1 cellular context compared by ENCODE assay signal in genomic region chr1:78758493-78758892, GRCh38.
TF ChIP-seq lines count a peak whose summit lies in the region.

No MANE protein-coding gene starts in this region.

TF ChIP-seq in H1, 55 proteins besides CTCF, POLR2A, EP300 and RAD21 (continued from another document):
- TF ChIP-seq CHD7 (IDR thresholded peaks at IDR 0.05; ENCODE audit: insufficient replicate concordance, low read length) (no peak), CBX8 (IDR thresholded peaks at IDR 0.05; ENCODE audit: borderline replicate concordance, low read depth, low read length) (no peak), HDAC2 (IDR thresholded peaks at IDR 0.05; ENCODE audit: borderline replicate concordance in 1 of 2, low read depth in 2 of 2, low read length in 2 of 2) (no peak)
